8 cellular contexts compared by ENCODE assay signal in the genomic region with DNA sequence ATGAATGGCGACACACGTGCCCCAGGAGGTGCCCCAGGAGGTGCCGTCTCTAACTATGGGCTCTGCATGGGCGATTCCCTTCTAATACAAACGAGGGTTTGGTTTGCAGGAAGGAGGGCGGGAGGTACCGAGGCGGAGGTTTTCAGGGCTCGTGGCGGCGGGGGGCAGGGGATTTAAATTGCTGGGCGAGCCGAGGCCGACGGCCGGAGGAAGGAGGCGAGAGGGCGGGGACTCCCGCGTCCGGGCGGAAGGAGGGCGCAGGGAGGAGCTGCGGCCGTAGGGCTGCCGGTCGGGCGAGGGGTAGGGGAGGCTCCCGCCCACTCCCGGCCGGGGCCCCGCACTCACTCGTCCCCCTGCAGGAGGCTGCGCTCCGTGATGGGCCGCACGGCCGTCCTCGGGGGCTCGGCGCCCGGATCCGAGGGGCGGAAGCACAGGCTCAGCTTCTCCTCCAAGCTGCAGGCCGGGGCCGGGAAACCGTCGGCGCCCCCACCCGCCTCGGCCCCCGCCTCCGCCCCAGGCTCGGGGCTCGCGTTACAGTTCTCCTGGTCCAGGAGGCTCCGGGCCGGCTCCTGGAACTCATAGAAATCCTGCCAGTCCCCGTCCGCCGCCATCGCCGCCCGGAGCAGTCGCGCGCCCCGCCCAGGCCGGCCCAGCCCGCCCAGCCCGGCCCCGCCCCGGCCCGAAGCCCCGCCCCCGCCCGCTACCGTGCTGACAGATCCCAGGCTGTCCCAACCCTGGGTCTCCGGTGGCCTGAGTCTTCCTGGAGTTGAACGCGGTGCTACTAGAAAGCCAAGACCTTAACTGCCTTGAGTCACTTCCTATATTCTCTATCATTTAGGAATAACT. TPM values are rescaled to one million over a fixed set of nuclear protein-coding genes. Genes with fewer than 3 reads are reported as not detected.
DNase-seq lines count a peak whose midpoint lies in the region; ATAC-seq and TF ChIP-seq lines count a peak whose summit lies in the region.

A gene with protein sequence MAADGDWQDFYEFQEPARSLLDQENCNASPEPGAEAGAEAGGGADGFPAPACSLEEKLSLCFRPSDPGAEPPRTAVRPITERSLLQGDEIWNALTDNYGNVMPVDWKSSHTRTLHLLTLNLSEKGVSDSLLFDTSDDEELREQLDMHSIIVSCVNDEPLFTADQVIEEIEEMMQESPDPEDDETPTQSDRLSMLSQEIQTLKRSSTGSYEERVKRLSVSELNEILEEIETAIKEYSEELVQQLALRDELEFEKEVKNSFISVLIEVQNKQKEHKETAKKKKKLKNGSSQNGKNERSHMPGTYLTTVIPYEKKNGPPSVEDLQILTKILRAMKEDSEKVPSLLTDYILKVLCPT (minus strand): TSS at position 637 of the 846 bp plus-strand sequence. CDS start 26 bp downstream, at position 611.

- peak within 1 kb of the TSS; percentile 86 for H3K27ac Mint-ChIP-seq in activated naive CD8-positive, alpha-beta T cell

- H4K20me1 ChIP-seq in osteoblast (ENCODE audit: insufficient read depth, low read length) = peaks cover 7% of the 10 kb centered on the region

- peaks cover 4% of the 10 kb centered on the region for H3K36me3 Mint-ChIP-seq in activated naive CD8-positive, alpha-beta T cell

- H3K36me3 ChIP-seq in H7 (replicated peaks; ENCODE audit: control insufficient read depth, insufficient read depth, low read length) = no peaks in the 10 kb centered on the region
- H3K36me3 ChIP-seq in osteoblast (ENCODE audit: insufficient read depth, low read length) = peaks cover 4% of the 10 kb centered on the region
- no peaks in the 10 kb centered on the region for H3K36me3 ChIP-seq in thoracic aorta

- H3K4me3 ChIP-seq in H7 (ENCODE audit: insufficient read depth, low read depth, low read length) = peak within 1 kb of the TSS; percentile 70
- peak within 1 kb of the TSS; percentile 95 for H3K4me3 ChIP-seq in osteoblast (ENCODE audit: insufficient read depth, low read length)
- peak within 1 kb of the TSS; percentile 92 for H3K4me3 ChIP-seq in thoracic aorta

- peak within 1 kb of the TSS; percentile 85 for H2AFZ ChIP-seq in osteoblast (ENCODE audit: low read length)

- peaks cover 13% of the 10 kb centered on the region for H3K4me1 ChIP-seq in osteoblast (ENCODE audit: insufficient read depth, low read length)
- H3K4me1 ChIP-seq in thoracic aorta (ENCODE audit: control insufficient read depth in 1 of 2, low read depth in 2 of 2) = peaks cover 12 to 26% of the 10 kb centered on the region in 2 donors

- H3K27ac ChIP-seq in osteoblast (ENCODE audit: low read depth, low read length) (peak within 1 kb of the TSS; percentile 71), thoracic aorta (peak within 1 kb of the TSS; percentile 34 to 67)

- no peaks in the 10 kb centered on the region for H3K27me3 Mint-ChIP-seq in activated naive CD8-positive, alpha-beta T cell

- H3K4me3 Mint-ChIP-seq in activated naive CD8-positive, alpha-beta T cell = peak within 1 kb of the TSS; percentile 95

- peaks cover 50% of the 10 kb centered on the region for H3K79me2 ChIP-seq in osteoblast (ENCODE audit: insufficient read depth, low read length)

- DNase-seq in GF-D8 (lab: John Stamatoyannopoulos, UW) = peak; percentile 59
- DNase-seq in H7 = peak; percentile 95
- peak; percentile 81 for DNase-seq in LoVo (ENCODE audit: low spot score)
- DNase-seq in SKM-1 (lab: John Stamatoyannopoulos, UW; ENCODE audit: unreplicated experiment) = peak; percentile 48
- DNase-seq in glomerular visceral epithelial cell (ENCODE audit: extremely low spot score) = peak; percentile 81
- DNase-seq in osteoblast (ENCODE audit: insufficient read length, low spot score, missing footprints) = peak; percentile 96
- DNase-seq in thoracic aorta (ENCODE audit: low spot score) = peak; percentile 28

- peak within 1 kb of the TSS; percentile 95 for H3K4me2 ChIP-seq in osteoblast (ENCODE audit: insufficient read depth, low read length)

- peaks cover 30% of the 10 kb centered on the region for H3K4me1 Mint-ChIP-seq in activated naive CD8-positive, alpha-beta T cell (ENCODE audit: low read depth)

- TF ChIP-seq CTCF in osteoblast (IDR thresholded peaks at IDR 0.05; ENCODE audit: extremely low read depth, low read depth, low read length) (no peak), thoracic aorta (IDR thresholded peaks at IDR 0.05) (no peak)

- no peaks in the 10 kb centered on the region for H3K9me3 ChIP-seq in osteoblast (ENCODE audit: low read depth, low read length)
- no peaks in the 10 kb centered on the region for H3K9me3 ChIP-seq in thoracic aorta

- ATAC-seq in thoracic aorta (ENCODE audit: insufficient number of reproducible peaks, low FRiP score, low read depth) = peak; percentile 93

- H3K9me3 Mint-ChIP-seq in activated naive CD8-positive, alpha-beta T cell (ENCODE audit: low read depth) = no peaks in the 10 kb centered on the region

- H3K27me3 ChIP-seq in H7 (ENCODE audit: control insufficient read depth, insufficient read depth, low read length) (no peaks in the 10 kb centered on the region; the same call in 1 of the 2 replicates), osteoblast (ENCODE audit: insufficient read depth, low read length) (no peaks in the 10 kb centered on the region), thoracic aorta (replicated peaks; ENCODE audit: insufficient read depth) (no peaks in the 10 kb centered on the region)

RNA-seq across cellular contexts. Expression of the gene that starts here (rescaled TPM):
- total RNA-seq in H7 (2014; rRNA removed; shearing (Covaris generic)) = 16.9 and 22.7 TPM in 2 replicates
- total RNA-seq in osteoblast (51.3 and 62.6 TPM in 2 replicates), thoracic aorta (10 to 100 TPM; 42.0 to 51.4 TPM)

Comparison
In these comparisons a context has a peak if more than half of its experiments do, and no peak if none do; other contexts are left out.
1. Peak in every context shown above with its lines: DNase-seq, ATAC-seq, H3K4me3 ChIP-seq and H3K27ac ChIP-seq.
2. DNase-seq: peak in every context shown above with its lines; median percentile 96 in osteoblast; 95 in H7; 81 in LoVo; 81 in glomerular visceral epithelial cell; 59 in GF-D8; 48 in SKM-1; 28 in thoracic aorta.